8 cellular contexts compared by ENCODE assay signal in the genomic region with DNA sequence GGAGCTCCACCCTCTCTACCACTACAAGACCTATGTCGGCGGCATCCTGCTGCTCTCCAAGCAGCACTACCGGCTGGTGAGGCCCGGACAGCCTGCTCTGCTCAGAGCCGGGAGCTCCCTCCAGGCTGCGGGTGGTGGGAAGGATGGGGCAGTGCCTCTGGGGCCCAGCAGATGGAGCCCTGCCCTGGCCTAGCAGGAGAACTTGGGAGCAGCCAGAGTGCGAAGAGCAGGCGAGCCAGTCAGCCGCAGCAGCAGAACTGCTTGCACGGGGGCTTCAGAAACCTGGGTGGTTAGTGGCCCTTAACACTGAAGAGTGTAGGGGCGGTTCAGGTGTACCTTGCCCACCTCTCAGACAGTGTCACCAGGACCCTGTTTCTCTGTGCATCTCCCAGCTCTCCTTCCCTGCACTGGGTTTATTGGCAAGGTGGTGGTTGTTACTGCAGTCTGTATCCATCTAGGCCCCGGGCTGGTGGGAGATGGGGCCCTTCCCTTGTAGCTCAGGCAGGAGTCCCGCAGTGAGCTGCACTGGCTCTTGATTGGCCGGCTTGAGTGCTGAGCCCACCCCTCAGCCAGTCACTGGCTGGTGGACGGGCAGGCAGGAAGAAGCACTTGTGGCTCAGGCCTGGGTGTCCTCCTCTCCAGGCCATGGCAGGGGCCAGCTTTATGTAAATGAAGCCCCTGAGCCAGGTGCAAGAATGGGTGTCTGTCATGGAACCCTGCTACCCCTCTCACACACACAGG. TPM values are rescaled to one million over a fixed set of nuclear protein-coding genes. Genes with fewer than 3 reads are reported as not detected.
DNase-seq lines count a peak whose midpoint lies in the region; ATAC-seq and TF ChIP-seq lines count a peak whose summit lies in the region.

No MANE protein-coding gene starts in this region.

- peak; percentile 24 for DNase-seq in DMS153 (lab: John Stamatoyannopoulos, UW)
- DNase-seq in NCI-H345 treated with DMSO at 0.1 percent for 48 hours (lab: John Stamatoyannopoulos, UW; ENCODE audit: unreplicated experiment), result peak; percentile 64
- peak; percentile 85 for DNase-seq in cerebellar cortex (ENCODE audit: low spot score)
- peak; percentile 77 to 90 for DNase-seq in left lung
- DNase-seq in stimulated activated CD4-positive, alpha-beta T cell treated with anti-CD3 and anti-CD28 coated beads, Interleukin-4, amount 100 ng/mL, for 24 hours, result peak; percentile 65

- TF ChIP-seq CTCF in left lung (IDR thresholded peaks at IDR 0.05), result peak; percentile 83 to 86

- H3K36me3 ChIP-seq in left lung, result peaks cover 0 to 41% of the 10 kb centered on the region in 2 donors

- ATAC-seq in HG03045 (IDR thresholded peaks at IDR 0.05; ENCODE audit: unreplicated experiment) (peak; percentile 48), left lung (peak; percentile 95), HG02970 (IDR thresholded peaks at IDR 0.05; ENCODE audit: low FRiP score, unreplicated experiment) (no peak)
- ATAC-seq in activated CD4-positive, CD25-positive, alpha-beta regulatory T cell treated with anti-CD3 and anti-CD28 coated beads, Interleukin-2, amount 50 U/mL, for 24 hours, result peak; percentile 77 to 84

- H3K27ac ChIP-seq in left lung, result no peak overlapping the region

- no peaks in the 10 kb centered on the region for H3K9me3 ChIP-seq in left lung

- no peaks in the 10 kb centered on the region for H3K4me1 ChIP-seq in left lung

- intact Hi-C loops in left lung (cut with DNase I), result no loop called here

- H3K27me3 ChIP-seq in left lung, result no peaks in the 10 kb centered on the region

- no peak overlapping the region for H3K4me3 ChIP-seq in left lung

RNA-seq across cellular contexts. Expression of a gene that starts 7.7 kb away (rescaled TPM):
- total RNA-seq in left lung, result 10 to 100 TPM; 23.8 to 26.6 TPM

RNA-seq across cellular contexts. Expression of a gene that starts 15.6 kb away (rescaled TPM):
- total RNA-seq in left lung, result 100 to 1,000 TPM; 200 to 221 TPM

RNA-seq across cellular contexts. Expression of a gene that starts 53.3 kb away (rescaled TPM):
- total RNA-seq in left lung, result 10 to 100 TPM; 64.3 to 73.9 TPM

Comparison
In these comparisons a context has a peak if more than half of its experiments do, and no peak if none do; other contexts are left out.
1. DNase-seq: peak in every context shown above with its lines; median percentile 85 in cerebellar cortex; 84 in left lung; 65 in stimulated activated CD4-positive, alpha-beta T cell treated with anti-CD3 and anti-CD28 coated beads, Interleukin-4, amount 100 ng/mL, for 24 hours; 64 in NCI-H345 treated with DMSO at 0.1 percent for 48 hours; 24 in DMS153.